In the genomic region with DNA sequence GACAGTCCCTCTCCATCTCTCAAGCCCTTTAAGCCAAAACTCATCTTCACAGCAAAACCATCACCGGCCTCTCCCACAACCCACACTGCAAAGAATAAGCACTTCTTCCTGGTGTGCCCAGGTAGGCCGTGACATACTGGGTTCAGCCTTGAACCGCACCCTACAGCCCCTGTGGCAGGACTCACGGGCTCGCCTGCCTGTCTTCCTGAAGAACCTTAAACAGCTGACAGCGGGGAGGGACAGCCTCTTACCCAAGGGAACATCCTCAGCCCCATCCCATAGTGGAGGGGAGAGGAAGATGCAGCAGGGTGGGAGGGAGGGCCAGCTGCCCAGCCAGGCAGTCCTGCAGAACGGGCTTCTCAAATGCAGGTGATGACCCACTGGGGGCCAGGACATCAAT, we compare ENCODE assay signal across 1 cellular context.
TF ChIP-seq lines count a peak whose summit lies in the region.

No MANE protein-coding gene starts in this region.

TF ChIP-seq in IMR-90, 13 proteins besides CTCF, POLR2A, EP300 and RAD21:
- TF ChIP-seq BHLHE40 (IDR thresholded peaks at IDR 0.05; ENCODE audit: low read depth, low read length) (no peak), CHD1 (IDR thresholded peaks at IDR 0.05; ENCODE audit: low read depth, low read length) (no peak), RCOR1 (IDR thresholded peaks at IDR 0.05; ENCODE audit: insufficient replicate concordance, low read length) (no peak), NFE2L2 (IDR thresholded peaks at IDR 0.05; ENCODE audit: low read depth, low read length) (no peak), CEBPB (IDR thresholded peaks at IDR 0.05; ENCODE audit: low read depth, low read length) (no peak), SMC3 (IDR thresholded peaks at IDR 0.05; ENCODE audit: low read depth, low read length) (no peak), RFX5 (IDR thresholded peaks at IDR 0.05; ENCODE audit: low read depth, low read length) (no peak), MAFK (IDR thresholded peaks at IDR 0.05; ENCODE audit: low read depth, low read length) (no peak)
- TF ChIP-seq, protein P1, sequence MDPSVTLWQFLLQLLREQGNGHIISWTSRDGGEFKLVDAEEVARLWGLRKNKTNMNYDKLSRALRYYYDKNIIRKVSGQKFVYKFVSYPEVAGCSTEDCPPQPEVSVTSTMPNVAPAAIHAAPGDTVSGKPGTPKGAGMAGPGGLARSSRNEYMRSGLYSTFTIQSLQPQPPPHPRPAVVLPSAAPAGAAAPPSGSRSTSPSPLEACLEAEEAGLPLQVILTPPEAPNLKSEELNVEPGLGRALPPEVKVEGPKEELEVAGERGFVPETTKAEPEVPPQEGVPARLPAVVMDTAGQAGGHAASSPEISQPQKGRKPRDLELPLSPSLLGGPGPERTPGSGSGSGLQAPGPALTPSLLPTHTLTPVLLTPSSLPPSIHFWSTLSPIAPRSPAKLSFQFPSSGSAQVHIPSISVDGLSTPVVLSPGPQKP (IDR thresholded peaks at IDR 0.05; ENCODE audit: borderline replicate concordance, low read depth, low read length) = no peak
